Comparison of ENCODE assay signal across 1 cellular context in the genomic region with DNA sequence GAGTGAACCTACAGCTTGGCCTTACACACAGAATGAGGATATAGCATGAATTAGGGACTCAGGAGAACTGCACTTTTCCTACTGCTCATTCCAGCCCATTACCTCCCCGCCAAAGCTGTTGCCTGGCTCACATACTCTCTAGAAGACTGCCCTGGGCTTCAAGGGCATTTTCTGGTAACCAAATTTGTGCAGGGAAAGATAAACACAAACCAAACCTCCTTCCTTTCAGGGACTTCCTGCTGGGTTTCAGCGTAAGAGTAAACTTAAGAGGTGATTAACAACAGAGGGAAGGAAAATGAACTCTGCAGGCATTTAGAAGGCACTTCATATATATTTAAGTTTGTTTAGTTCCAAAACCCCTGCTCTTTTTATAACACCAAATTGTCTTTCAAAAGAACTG.
TF ChIP-seq lines count a peak whose summit lies in the region.

No MANE protein-coding gene starts in this region.

TF ChIP-seq in SK-N-SH, 30 proteins besides CTCF, POLR2A, EP300 and RAD21 (continued from another document):
- TF ChIP-seq REST (IDR thresholded peaks at IDR 0.05; ENCODE audit: low read depth, low read length) (no peak), ELF1 (IDR thresholded peaks at IDR 0.05) (no peak), MXI1 (IDR thresholded peaks at IDR 0.05; ENCODE audit: low read depth, low read length) (no peak), YY1 (IDR thresholded peaks at IDR 0.05; ENCODE audit: low read depth) (no peak), TEAD4 (IDR thresholded peaks at IDR 0.05; ENCODE audit: borderline replicate concordance, insufficient read depth) (no peak), FOXJ3 (CRISPR knock-in tag; IDR thresholded peaks at IDR 0.05) (no peak), EZH2phosphoT487 (IDR thresholded peaks at IDR 0.05; ENCODE audit: borderline replicate concordance, low read depth) (no peak), CHD2 (IDR thresholded peaks at IDR 0.05; ENCODE audit: low read length, partially characterized antibody) (no peak), IRF3 (IDR thresholded peaks at IDR 0.05; ENCODE audit: low read depth, low read length) (no peak), NRF1 (IDR thresholded peaks at IDR 0.05; ENCODE audit: low read depth, low read length) (no peak), RCOR1 (IDR thresholded peaks at IDR 0.05; ENCODE audit: low read length) (no peak), SIN3A (IDR thresholded peaks at IDR 0.05; ENCODE audit: borderline replicate concordance, low read depth, low read length) (no peak)
- TF ChIP-seq, protein P1, sequence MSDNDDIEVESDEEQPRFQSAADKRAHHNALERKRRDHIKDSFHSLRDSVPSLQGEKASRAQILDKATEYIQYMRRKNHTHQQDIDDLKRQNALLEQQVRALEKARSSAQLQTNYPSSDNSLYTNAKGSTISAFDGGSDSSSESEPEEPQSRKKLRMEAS (IDR thresholded peaks at IDR 0.05; ENCODE audit: low read depth) = no peak
- TF ChIP-seq, protein P2, sequence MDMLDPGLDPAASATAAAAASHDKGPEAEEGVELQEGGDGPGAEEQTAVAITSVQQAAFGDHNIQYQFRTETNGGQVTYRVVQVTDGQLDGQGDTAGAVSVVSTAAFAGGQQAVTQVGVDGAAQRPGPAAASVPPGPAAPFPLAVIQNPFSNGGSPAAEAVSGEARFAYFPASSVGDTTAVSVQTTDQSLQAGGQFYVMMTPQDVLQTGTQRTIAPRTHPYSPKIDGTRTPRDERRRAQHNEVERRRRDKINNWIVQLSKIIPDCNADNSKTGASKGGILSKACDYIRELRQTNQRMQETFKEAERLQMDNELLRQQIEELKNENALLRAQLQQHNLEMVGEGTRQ (IDR thresholded peaks at IDR 0.05; ENCODE audit: borderline replicate concordance, low read depth, low read length) = no peak
